Comparison of ENCODE assay signal across 23 cellular contexts in genomic region chr6:7559196-7559595, GRCh38. TPM values are rescaled to one million over a fixed set of nuclear protein-coding genes. Genes with fewer than 3 reads are reported as not detected.
DNase-seq lines count a peak whose midpoint lies in the region; ATAC-seq and TF ChIP-seq lines count a peak whose summit lies in the region.
"Had no signal": no experiment of that assay in that cellular context is flagged by ENCODE, and none has a peak within 500 bp of the region (broad histone marks: within the 10 kb centered on the region; RNA-seq: fewer than 3 reads in every experiment).

No MANE protein-coding gene starts in this region.

- H3K4me3 ChIP-seq in body of pancreas, result no peak overlapping the region
- H3K4me3 ChIP-seq in esophagus muscularis mucosa, result no peak overlapping the region
- H3K4me3 ChIP-seq in vagina, result no peak overlapping the region
- H3K4me3 ChIP-seq: BLaER1 treated with 17β-estradiol and CSF1 and Interleukin-3, amounts not matched to agents 10 nM and 100 nM; heart left ventricle; tibial artery had no signal

- H3K27ac ChIP-seq in body of pancreas (peak overlapping the region in 3 of 4 donors; percentile 88 to 93 (median 89)), esophagus muscularis mucosa (replicated peaks in 1 of 4) (no peak overlapping the region), vagina (peak overlapping the region; percentile 13)
- H3K27ac ChIP-seq: BLaER1 treated with 17β-estradiol and CSF1 and Interleukin-3, amounts not matched to agents 10 nM and 100 nM; HL-60; tibial artery had no signal

- H3K9me3 Mint-ChIP-seq in nephron progenitor cell (no peaks in the 10 kb centered on the region), T-cell (no peaks in the 10 kb centered on the region)
- H3K9me3 Mint-ChIP-seq: activated CD8-positive, alpha-beta T cell treated with anti-CD3 and anti-CD28 coated beads for 36 hours; activated naive CD4-positive, alpha-beta T cell treated with anti-CD3 and anti-CD28 coated beads, Interleukin-2, amount 50 U/mL, for 24 hours; activated T-helper 2 cell treated with anti-CD3 and anti-CD28 coated beads, Interferon-gamma antibody, Interleukin-2, Interleukin-4, amounts not matched to agents 10 μg/mL and 5 μg/mL and 100 μg/mL, durations not matched to agents 14 hours and 24 hours and 36 hours; stimulated activated naive CD8-positive, alpha-beta T cell treated with anti-CD3 and anti-CD28 coated beads, Interleukin-15, amount 100 ng/mL, for 72 hours had no signal

- DNase-seq in body of pancreas (no peak), esophagus muscularis mucosa (ENCODE audit: extremely low spot score) (peak; percentile 92), nephron progenitor cell (no peak), vagina (ENCODE audit: extremely low spot score in 2 of 2) (no peak), midbrain (lab: John Stamatoyannopoulos, UW) (no peak), T-cell (no peak)
- no peak for DNase-seq in stimulated activated CD4-positive, alpha-beta T cell treated with anti-CD3 and anti-CD28 coated beads, Interleukin-4, amount 100 ng/mL, for 1 hour
- DNase-seq: activated CD8-positive, alpha-beta T cell treated with anti-CD3 and anti-CD28 coated beads for 36 hours; amniotic stem cell; DMS153; foreskin fibroblast; HCEC 1CT; heart left ventricle; NCI-H1930; NCI-H526; right cardiac atrium; stimulated activated naive CD8-positive, alpha-beta T cell treated with anti-CD3 and anti-CD28 coated beads, Interleukin-15, amount 100 ng/mL, for 72 hours; tibial artery had no signal

- TF ChIP-seq EP300 in esophagus muscularis mucosa (IDR thresholded peaks at IDR 0.05), result no peak

- POLR2A ChIA-PET in T-cell (lab: Charles Lee), result no interaction called here

- ATAC-seq in body of pancreas, result no peak
- ATAC-seq in T-cell (replicated peaks in 1 of 4), result no peak
- ATAC-seq: activated CD8-positive, alpha-beta T cell treated with anti-CD3 and anti-CD28 coated beads for 36 hours; heart left ventricle; Panc1; right cardiac atrium; stimulated activated naive CD8-positive, alpha-beta T cell treated with anti-CD3 and anti-CD28 coated beads, Interleukin-15, amount 100 ng/mL, for 72 hours had no signal

- no peak overlapping the region for H3K4me3 Mint-ChIP-seq in nephron progenitor cell
- no peak overlapping the region for H3K4me3 Mint-ChIP-seq in T-cell
- H3K4me3 Mint-ChIP-seq: activated CD8-positive, alpha-beta T cell treated with anti-CD3 and anti-CD28 coated beads for 36 hours; activated naive CD4-positive, alpha-beta T cell treated with anti-CD3 and anti-CD28 coated beads, Interleukin-2, amount 50 U/mL, for 24 hours; stimulated activated naive CD8-positive, alpha-beta T cell treated with anti-CD3 and anti-CD28 coated beads, Interleukin-15, amount 100 ng/mL, for 72 hours had no signal

- H3K27me3 Mint-ChIP-seq in nephron progenitor cell (ENCODE audit: low read depth, poor library complexity) (no peaks in the 10 kb centered on the region), T-cell (peaks cover 50 to 56% of the 10 kb centered on the region in 2 donors)

- H3K4me1 ChIP-seq in body of pancreas (peaks cover 37% of the 10 kb centered on the region), esophagus muscularis mucosa (no peaks in the 10 kb centered on the region), vagina (peaks cover 4% of the 10 kb centered on the region)
- H3K4me1 ChIP-seq: BLaER1 treated with 17β-estradiol and CSF1 and Interleukin-3, amounts not matched to agents 10 nM and 100 nM; tibial artery had no signal

- H3K36me3 Mint-ChIP-seq in nephron progenitor cell (ENCODE audit: low read depth) (peaks cover 64% of the 10 kb centered on the region), T-cell (no peaks in the 10 kb centered on the region)
- H3K36me3 Mint-ChIP-seq: activated naive CD4-positive, alpha-beta T cell treated with anti-CD3 and anti-CD28 coated beads, Interleukin-2, amount 50 U/mL, for 24 hours had no signal

- H3K36me3 ChIP-seq in body of pancreas (replicated peaks in 1 of 2; ENCODE audit: insufficient read depth in 1 of 2, low read depth in 2 of 2) (peaks cover 0 to 4% of the 10 kb centered on the region in 2 donors), esophagus muscularis mucosa (peaks cover 0 to 29% (median 0%) of the 10 kb centered on the region in 4 donors), vagina (peaks cover 0 to 28% of the 10 kb centered on the region in 2 donors)
- H3K36me3 ChIP-seq: BLaER1 treated with 17β-estradiol and CSF1 and Interleukin-3, amounts not matched to agents 10 nM and 100 nM had no signal

- H3K4me1 Mint-ChIP-seq in nephron progenitor cell (peaks cover 6% of the 10 kb centered on the region), T-cell (no peaks in the 10 kb centered on the region)
- H3K4me1 Mint-ChIP-seq: activated naive CD4-positive, alpha-beta T cell treated with anti-CD3 and anti-CD28 coated beads, Interleukin-2, amount 50 U/mL, for 24 hours; stimulated activated naive CD8-positive, alpha-beta T cell treated with anti-CD3 and anti-CD28 coated beads, Interleukin-15, amount 100 ng/mL, for 72 hours had no signal

- TF ChIP-seq POLR2A in body of pancreas (IDR thresholded peaks at IDR 0.05) (no peak), esophagus muscularis mucosa (IDR thresholded peaks at IDR 0.05; ENCODE audit: low read depth) (no peak), vagina (IDR thresholded peaks at IDR 0.05) (no peak)

- peak overlapping the region; percentile 38 for H3K27ac Mint-ChIP-seq in nephron progenitor cell
- no peak overlapping the region for H3K27ac Mint-ChIP-seq in T-cell
- H3K27ac Mint-ChIP-seq: activated CD8-positive, alpha-beta T cell treated with anti-CD3 and anti-CD28 coated beads for 36 hours; activated naive CD4-positive, alpha-beta T cell treated with anti-CD3 and anti-CD28 coated beads, Interleukin-2, amount 50 U/mL, for 24 hours; activated T-helper 2 cell treated with anti-CD3 and anti-CD28 coated beads, Interferon-gamma antibody, Interleukin-2, Interleukin-4, amounts not matched to agents 10 μg/mL and 5 μg/mL and 100 μg/mL, durations not matched to agents 14 hours and 24 hours and 36 hours; stimulated activated naive CD8-positive, alpha-beta T cell treated with anti-CD3 and anti-CD28 coated beads, Interleukin-15, amount 100 ng/mL, for 72 hours had no signal

- intact Hi-C loops in body of pancreas (cut with DNase I) (no loop called here), esophagus muscularis mucosa (cut with DNase I) (no loop called here), vagina (cut with DNase I) (no loop called here)

- CTCF ChIA-PET in T-cell (lab: Charles Lee), result no interaction called here

- H3K9me3 ChIP-seq in body of pancreas (no peaks in the 10 kb centered on the region), esophagus muscularis mucosa (no peaks in the 10 kb centered on the region), vagina (no peaks in the 10 kb centered on the region)
- H3K9me3 ChIP-seq: BLaER1 treated with 17β-estradiol and CSF1 and Interleukin-3, amounts not matched to agents 10 nM and 100 nM; heart left ventricle; tibial artery had no signal

- TF ChIP-seq CTCF in body of pancreas (IDR thresholded peaks at IDR 0.05) (no peak), esophagus muscularis mucosa (IDR thresholded peaks at IDR 0.05) (no peak), nephron progenitor cell (IDR thresholded peaks at IDR 0.05) (no peak), vagina (IDR thresholded peaks at IDR 0.05) (no peak)

- WGBS in body of pancreas, 2 donors, result 86 to 88% methylated on average over 6 of the region's 6 CpGs
- WGBS in esophagus muscularis mucosa, result 92% methylated on average over 6 of the region's 6 CpGs

- no peaks in the 10 kb centered on the region for H3K27me3 ChIP-seq in body of pancreas
- peaks cover 0 to 30% (median 0%) of the 10 kb centered on the region in 4 donors for H3K27me3 ChIP-seq in esophagus muscularis mucosa
- H3K27me3 ChIP-seq in vagina, result no peaks in the 10 kb centered on the region
- H3K27me3 ChIP-seq: BLaER1 treated with 17β-estradiol and CSF1 and Interleukin-3, amounts not matched to agents 10 nM and 100 nM had no signal

RNA-seq across cellular contexts. Expression of gene DSP, which starts 17.7 kb away (rescaled TPM):
- total RNA-seq in body of pancreas, result 100 to 1,000 TPM in 1 of 2 donors, 10 to 100 TPM in 1; 85.0 to 127 TPM
- 1 to 10 TPM; 2.1 to 9.4 (median 5.9) TPM for total RNA-seq in esophagus muscularis mucosa
- 802 TPM for total RNA-seq in vagina
- 1 to 10 TPM in 1 of 5 donors, under 1 TPM in 3, not detected in 1; 0.12 to 1.0 (median 0.80) TPM for total RNA-seq in T-cell

RNA-seq across cellular contexts. Expression of gene SNRNP48, which starts 30.8 kb away (rescaled TPM):
- total RNA-seq in body of pancreas (10 to 100 TPM in 1 of 2 donors, 1 to 10 TPM in 1; 8.6 to 18.7 TPM), esophagus muscularis mucosa (10 to 100 TPM in 1 of 4 donors, 1 to 10 TPM in 3; 8.9 to 17.0 (median 9.5) TPM), vagina (9.6 TPM), T-cell (10 to 100 TPM; 13.6 to 20.0 (median 17.7) TPM)

Comparison
In these comparisons a context has a peak if more than half of its experiments do, and no peak if none do; other contexts are left out.
1. H3K27ac ChIP-seq: peak in body of pancreas (3 of 4) and vagina (single experiment); none in esophagus muscularis mucosa (0 of 4).
2. RNA of gene DSP, which starts 17.7 kb away (total RNA-seq): 802 TPM in vagina (single experiment) and 85.0 to 127 TPM in body of pancreas; 2.1 to 9.4 TPM in esophagus muscularis mucosa and 0.12 to 1.0 TPM in T-cell; every median in the first group is over 4 times any median in the second.